In the genomic region with DNA sequence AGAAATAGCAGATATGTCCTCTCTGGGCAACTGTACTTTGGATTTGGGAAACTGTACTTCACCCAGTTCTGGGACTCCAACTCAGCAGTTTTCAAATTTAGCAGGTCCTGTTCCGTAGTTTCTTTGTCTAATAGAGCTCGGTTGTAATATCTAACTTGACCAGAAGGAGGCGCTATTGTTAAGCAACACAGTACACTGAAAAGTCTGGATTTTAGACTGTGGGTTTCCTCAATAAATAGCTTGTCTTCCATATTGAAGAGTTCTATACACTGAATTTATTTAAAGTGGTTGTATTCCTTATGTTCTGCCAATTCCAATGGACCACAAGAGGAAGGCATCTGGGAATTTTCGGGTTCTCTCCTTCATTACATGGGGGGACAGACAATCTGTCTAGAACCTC, we compare ENCODE assay signal across 13 cellular contexts. TPM values are rescaled to one million over a fixed set of nuclear protein-coding genes. Genes with fewer than 3 reads are reported as not detected.
DNase-seq lines count a peak whose midpoint lies in the region; ATAC-seq and TF ChIP-seq lines count a peak whose summit lies in the region.
"Had no signal": no experiment of that assay in that cellular context is flagged by ENCODE, and none has a peak within 500 bp of the region (broad histone marks: within the 10 kb centered on the region; RNA-seq: fewer than 3 reads in every experiment).

No MANE protein-coding gene starts in this region.

- H3K9me3 ChIP-seq in HEK293 (ENCODE audit: control insufficient read depth, insufficient read depth, low read depth, low read length) (no peaks in the 10 kb centered on the region), right lobe of liver (no peaks in the 10 kb centered on the region)

- peaks cover 0 to 12% of the 10 kb centered on the region in 2 donors for H3K36me3 Mint-ChIP-seq in activated naive CD4-positive, alpha-beta T cell treated with anti-CD3 and anti-CD28 coated beads, Interleukin-2, amount 50 U/mL, for 72 hours

- 88% methylated on average over 4 of the region's 4 CpGs for WGBS in right lobe of liver (ENCODE audit: insufficient coverage, low coverage, low lambda C conversion rate, missing lambda C conversion rate)

- H3K27me3 ChIP-seq in BJ (ENCODE audit: control insufficient read depth, insufficient read depth, low read length), result no peaks in the 10 kb centered on the region
- H3K27me3 ChIP-seq in right lobe of liver, result no peaks in the 10 kb centered on the region

- CTCF ChIA-PET in BJ (lab: Yijun Ruan, JAX), result interaction anchor here (1.1 to 1.2 kb wide), 4 partner anchors 16 to 89 kb away, joined by 3 read pairs; no protein-coding TSS in a partner anchor
- CTCF ChIA-PET in HEK293 (lab: Yijun Ruan, JAX), result interaction anchor here (0.6 to 1.9 kb wide), 7 partner anchors 9 to 46 kb away, joined by 3 to 7 read pairs (median 3); no protein-coding TSS in a partner anchor

- POLR2A ChIA-PET in BJ (lab: Charles Lee) (no interaction called here), HEK293 (lab: Yijun Ruan, JAX) (no interaction called here)

- DNase-seq in BJ (ENCODE audit: low read depth) (no peak), astrocyte of the cerebellum (ENCODE audit: low read depth) (no peak), right lobe of liver (no peak), NCI-H748 treated with DMSO at 0.1 percent for 48 hours (lab: John Stamatoyannopoulos, UW) (no peak)
- no peak for DNase-seq in activated CD4-positive, CD25-positive, alpha-beta regulatory T cell (lab: John Stamatoyannopoulos, UW)
- no peak for DNase-seq in activated naive CD4-positive, alpha-beta T cell treated with anti-CD3 and anti-CD28 coated beads, Interleukin-2, amount 50 U/mL, for 72 hours (ENCODE audit: low spot score in 2 of 2)
- DNase-seq: amygdala, DMS79 treated with DMSO at 0.1 percent for 48 hours, NCI-H526 treated with DMSO at 0.1 percent for 48 hours, stomach had no signal

- H3K9me3 Mint-ChIP-seq in activated naive CD4-positive, alpha-beta T cell treated with anti-CD3 and anti-CD28 coated beads, Interleukin-2, amount 50 U/mL, for 72 hours, result peaks cover 0 to 7% of the 10 kb centered on the region in 2 donors

- intact Hi-C loops in right lobe of liver (cut with DNase I), result loop anchor here in 1 of 2 donors (5.0 kb wide), 1 partner anchor 38 kb away; the partner anchor contains the start of gene ELFN1

- H3K4me1 ChIP-seq in HEK293 (ENCODE audit: control insufficient read depth, insufficient read depth, low read length) (no peaks in the 10 kb centered on the region), right lobe of liver (peaks cover 0 to 41% (median 15%) of the 10 kb centered on the region in 4 donors)

- H3K4me3 ChIP-seq in BJ (ENCODE audit: low read depth, low read length) (no peak overlapping the region), HEK293 (ENCODE audit: low read depth, low read length) (no peak overlapping the region), astrocyte of the cerebellum (ENCODE audit: low read depth, low read length) (no peak overlapping the region), right lobe of liver (no peak overlapping the region)
- H3K4me3 ChIP-seq: stomach had no signal

- peak; percentile 40 for TF ChIP-seq CTCF in BJ (IDR thresholded peaks at IDR 0.05; ENCODE audit: insufficient read depth, low read depth, low read length)
- no peak for TF ChIP-seq CTCF in HEK293 (tag by site-specific recombination; IDR thresholded peaks at IDR 0.05)
- peak; percentile 24 for TF ChIP-seq CTCF in astrocyte of the cerebellum (IDR thresholded peaks at IDR 0.05; ENCODE audit: low read depth, low read length, missing control alignments)
- peak; percentile 21 to 48 (median 38) for TF ChIP-seq CTCF in right lobe of liver (IDR thresholded peaks at IDR 0.05)

- in situ Hi-C loops in astrocyte of the cerebellum (cut with HindIII; ENCODE audit: low sequenced_read_pairs), result no loop called here

- ATAC-seq in right lobe of liver, result no peak
- no peak for ATAC-seq in HG03565 (IDR thresholded peaks at IDR 0.05; ENCODE audit: unreplicated experiment)
- no peak for ATAC-seq in activated naive CD4-positive, alpha-beta T cell treated with anti-CD3 and anti-CD28 coated beads, Interleukin-2, amount 50 U/mL, for 72 hours
- ATAC-seq: naive thymus-derived CD8-positive, alpha-beta T cell had no signal

- H3K36me3 ChIP-seq in BJ (ENCODE audit: control insufficient read depth, insufficient read depth, low read length), result no peaks in the 10 kb centered on the region
- H3K36me3 ChIP-seq in HEK293 (ENCODE audit: control insufficient read depth in 2 of 2, insufficient read depth in 1 of 2, low read length in 2 of 2), result no peaks in the 10 kb centered on the region
- H3K36me3 ChIP-seq in right lobe of liver, result no peaks in the 10 kb centered on the region
- H3K36me3 ChIP-seq: stomach had no signal

- no peak overlapping the region for H3K27ac ChIP-seq in HEK293 (ENCODE audit: extremely low read depth, low read depth, low read length)
- no peak overlapping the region for H3K27ac ChIP-seq in right lobe of liver
- H3K27ac ChIP-seq: stomach had no signal

- no peak for TF ChIP-seq POLR2A in right lobe of liver (IDR thresholded peaks at IDR 0.05)

- no peak overlapping the region for H3K27ac Mint-ChIP-seq in activated naive CD4-positive, alpha-beta T cell treated with anti-CD3 and anti-CD28 coated beads, Interleukin-2, amount 50 U/mL, for 72 hours

TF ChIP-seq in HEK293, 187 proteins besides CTCF, POLR2A, EP300 and RAD21:
- peak; percentile 64 for TF ChIP-seq SETDB1 (IDR thresholded peaks at IDR 0.05; ENCODE audit: insufficient read length, low read length)
- TF ChIP-seq ZNF324 (tag by site-specific recombination; IDR thresholded peaks at IDR 0.05), result no peak

RNA-seq across cellular contexts. Expression of gene ELFN1, which starts 39.8 kb away (rescaled TPM):
- polyA plus RNA-seq in BJ (2011; rRNA removed), result 0.99 and 1.7 TPM in 2 replicates
- polyA minus RNA-seq in BJ (2011; rRNA and poly(A)+ RNA removed), result 0.87 and 0.90 TPM in 2 replicates
- total RNA-seq in right lobe of liver, result 10 to 100 TPM in 1 of 6 experiments, 1 to 10 TPM in 5; 5.4 to 13.0 (median 7.5) TPM
- under 1 TPM in 1 of 2 donors, not detected in 1; 0.07 TPM for total RNA-seq in activated naive CD4-positive, alpha-beta T cell treated with anti-CD3 and anti-CD28 coated beads, Interleukin-2, amount 50 U/mL, for 72 hours
- total RNA-seq: naive thymus-derived CD8-positive, alpha-beta T cell had no signal
- polyA plus RNA-seq: naive thymus-derived CD8-positive, alpha-beta T cell had no signal

Comparison
In these comparisons a context has a peak if more than half of its experiments do, and no peak if none do; other contexts are left out.
1. RNA of gene ELFN1, which starts 39.8 kb away (total RNA-seq): 5.4 to 13.0 TPM in right lobe of liver; 0.07 TPM in activated naive CD4-positive, alpha-beta T cell treated with anti-CD3 and anti-CD28 coated beads, Interleukin-2, amount 50 U/mL, for 72 hours; every median in the first group is over 4 times any median in the second.